In the genomic region with DNA sequence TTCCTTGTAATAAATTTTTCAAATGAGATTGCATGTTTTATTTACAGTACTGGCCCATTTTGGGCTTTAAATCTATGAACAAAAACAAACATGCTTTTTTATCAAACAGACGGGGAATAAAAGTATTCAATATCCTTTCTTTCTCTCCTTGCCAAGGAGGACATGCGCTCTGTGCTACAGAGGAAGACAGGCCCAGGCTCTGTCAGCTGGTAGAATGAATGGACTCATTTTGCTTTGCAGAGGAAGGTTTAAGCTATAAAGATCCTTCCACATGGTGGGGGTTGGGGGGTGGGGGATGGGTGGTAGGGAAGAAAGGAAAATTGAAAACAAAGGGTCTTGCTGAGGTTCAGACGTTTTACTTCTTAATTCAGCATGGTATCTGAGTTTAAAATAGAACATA, we compare ENCODE assay signal across 23 cellular contexts.
"Had no signal": no experiment of that assay in that cellular context is flagged by ENCODE, and none has a peak within 500 bp of the region (broad histone marks: within the 10 kb centered on the region; RNA-seq: fewer than 3 reads in every experiment).

No MANE protein-coding gene starts in this region.

- H3K27ac ChIP-seq: coronary artery, foreskin keratinocyte, left lung, parathyroid adenoma, prostate gland, right atrium auricular region, sigmoid colon, testis, tibial artery had no signal

- H3K4me1 ChIP-seq: foreskin keratinocyte, left lung, parathyroid adenoma, prostate gland, sigmoid colon had no signal

- H3K9me3 ChIP-seq: left lung, prostate gland, right atrium auricular region, sigmoid colon, testis, tibial artery had no signal

- H3K9ac ChIP-seq: parathyroid adenoma had no signal

- H3K4me1 Mint-ChIP-seq: naive thymus-derived CD8-positive, alpha-beta T cell; stimulated activated memory B cell treated with anti-CD40 and anti-IgM and Interleukin-4, amounts not matched to agents 10 μg/mL and 1 μg/mL and 100 μg/mL, for 72 hours had no signal

- H3K36me3 ChIP-seq: heart right ventricle, left lung, prostate gland, right atrium auricular region, sigmoid colon, tibial artery had no signal

- H3K4me3 ChIP-seq: coronary artery, heart right ventricle, left lung, prostate gland, right atrium auricular region, sigmoid colon, testis, tibial artery had no signal

- H3K27ac Mint-ChIP-seq: effector memory CD8-positive, alpha-beta T cell; naive thymus-derived CD8-positive, alpha-beta T cell; nephron progenitor cell; stimulated activated memory B cell treated with anti-CD40 and anti-IgM and Interleukin-4, amounts not matched to agents 10 μg/mL and 1 μg/mL and 100 μg/mL, for 72 hours; type B pancreatic cell had no signal

- H3K27me3 ChIP-seq: foreskin keratinocyte, left lung, right atrium auricular region, sigmoid colon, testis, tibial artery had no signal

- H2AFZ ChIP-seq: parathyroid adenoma had no signal

- H3K27me3 Mint-ChIP-seq: effector memory CD8-positive, alpha-beta T cell; stimulated activated memory B cell treated with anti-CD40 and anti-IgM and Interleukin-4, amounts not matched to agents 10 μg/mL and 1 μg/mL and 100 μg/mL, for 72 hours had no signal

- H3K36me3 Mint-ChIP-seq: stimulated activated memory B cell treated with anti-CD40 and anti-IgM and Interleukin-4, amounts not matched to agents 10 μg/mL and 1 μg/mL and 100 μg/mL, for 72 hours; type B pancreatic cell had no signal

- H3K79me2 ChIP-seq: parathyroid adenoma had no signal

- DNase-seq: dermis blood vessel endothelial cell; effector memory CD8-positive, alpha-beta T cell; foreskin keratinocyte; glutamatergic neuron; heart right ventricle; hippocampal formation; left cardiac atrium; left lung; naive thymus-derived CD8-positive, alpha-beta T cell; nephron progenitor cell; sigmoid colon; stimulated activated CD4-positive, alpha-beta T cell treated with anti-CD3 and anti-CD28 coated beads, Interleukin-4, amount 100 ng/mL, for 4 hours; stimulated activated naive CD8-positive, alpha-beta T cell treated with anti-CD3 and anti-CD28 coated beads, Interleukin-15, Interleukin-2, amounts not matched to agents 100 U/mL and 50 U/mL, for 24 hours; substantia nigra; testis; tibial artery had no signal

- ATAC-seq: effector memory CD8-positive, alpha-beta T cell; esophagus mucosa; foreskin keratinocyte; heart right ventricle; left cardiac atrium; left lung; naive thymus-derived CD8-positive, alpha-beta T cell; stimulated activated memory B cell treated with anti-CD40 and anti-IgM and Interleukin-4, amounts not matched to agents 10 μg/mL and 1 μg/mL and 100 μg/mL, for 72 hours; stimulated activated naive CD8-positive, alpha-beta T cell treated with anti-CD3 and anti-CD28 coated beads, Interleukin-15, Interleukin-2, amounts not matched to agents 100 U/mL and 50 U/mL, for 24 hours had no signal

- H3K4me3 Mint-ChIP-seq: effector memory CD8-positive, alpha-beta T cell; naive thymus-derived CD8-positive, alpha-beta T cell; nephron progenitor cell; stimulated activated memory B cell treated with anti-CD40 and anti-IgM and Interleukin-4, amounts not matched to agents 10 μg/mL and 1 μg/mL and 100 μg/mL, for 72 hours; type B pancreatic cell had no signal
